24 cellular contexts compared by ENCODE assay signal in genomic region chr12:122948605-122949004, GRCh38.
"Had no signal": no experiment of that assay in that cellular context is flagged by ENCODE, and none has a peak within 500 bp of the region (broad histone marks: within the 10 kb centered on the region; RNA-seq: fewer than 3 reads in every experiment).

No MANE protein-coding gene starts in this region.

- H3K36me3 Mint-ChIP-seq: memory B cell had no signal

- ATAC-seq: body of pancreas, gastrocnemius medialis, left cardiac atrium, mucosa of descending colon, sciatic nerve had no signal

- H3K4me3 ChIP-seq: body of pancreas, esophagus muscularis mucosa, gastrocnemius medialis, mucosa of descending colon, smooth muscle cell, testis, uterus had no signal

- H3K27me3 ChIP-seq: body of pancreas, esophagus muscularis mucosa, gastrocnemius medialis, testis, uterus had no signal

- H3K9me3 Mint-ChIP-seq: activated CD4-positive, alpha-beta T cell treated with anti-CD3 and anti-CD28 coated beads, Interleukin-2, amount 10 ng/mL, durations not matched to agents 24 days and 14 days; activated naive CD4-positive, alpha-beta T cell treated with anti-CD3 and anti-CD28 coated beads, Interleukin-2, amount 50 U/mL, for 24 hours; dendritic cell treated with granulocyte-macrophage colony-stimulating factor and Interleukin-4, amounts not matched to agents 40 ng/mL and 50 ng/mL, for 4 days; memory B cell; neural crest cell had no signal

- FAIRE-seq: endothelial cell of umbilical vein, islet of Langerhans had no signal

- H3K9me3 ChIP-seq: body of pancreas, esophagus muscularis mucosa, gastrocnemius medialis, mucosa of descending colon, testis, uterus had no signal

- H3K4me2 ChIP-seq: smooth muscle cell had no signal

- H3K4me3 Mint-ChIP-seq: activated CD4-positive, alpha-beta T cell treated with anti-CD3 and anti-CD28 coated beads, Interleukin-2, amount 10 ng/mL, durations not matched to agents 24 days and 14 days; activated naive CD4-positive, alpha-beta T cell treated with anti-CD3 and anti-CD28 coated beads, Interleukin-2, amount 50 U/mL, for 24 hours; dendritic cell treated with granulocyte-macrophage colony-stimulating factor and Interleukin-4, amounts not matched to agents 40 ng/mL and 50 ng/mL, for 4 days; memory B cell; neural crest cell had no signal

- H3K27me3 Mint-ChIP-seq: activated naive CD4-positive, alpha-beta T cell treated with anti-CD3 and anti-CD28 coated beads, Interleukin-2, amount 50 U/mL, for 24 hours; memory B cell had no signal

- DNase-seq: activated CD4-positive, alpha-beta T cell treated with anti-CD3 and anti-CD28 coated beads, Interleukin-2, amount 10 ng/mL, durations not matched to agents 24 days and 14 days; activated gamma-delta T cell treated with Interleukin-2 at 50 U/mL for 16 hours; activated T-cell treated with anti-CD3 and anti-CD28 coated beads, Interleukin-2, amount 50 U/mL, for 1 hour; body of pancreas; effector memory CD4-positive, alpha-beta T cell; gastrocnemius medialis; hippocampal formation; left cardiac atrium; mucosa of descending colon; stimulated activated CD4-positive, alpha-beta T cell treated with anti-CD3 and anti-CD28 coated beads, Interleukin-15, amount 100 ng/mL, for 24 hours; stimulated activated naive CD4-positive, alpha-beta T cell; T-helper 2 cell; testis; trophoblast cell; uterus had no signal

- H3K36me3 ChIP-seq: gastrocnemius medialis, uterus had no signal

- H3K4me1 ChIP-seq: uterus had no signal

- H3K27ac Mint-ChIP-seq: activated CD4-positive, alpha-beta T cell treated with anti-CD3 and anti-CD28 coated beads, Interleukin-2, amount 10 ng/mL, durations not matched to agents 24 days and 14 days; activated naive CD4-positive, alpha-beta T cell treated with anti-CD3 and anti-CD28 coated beads, Interleukin-2, amount 50 U/mL, for 24 hours; dendritic cell treated with granulocyte-macrophage colony-stimulating factor and Interleukin-4, amounts not matched to agents 40 ng/mL and 50 ng/mL, for 4 days; memory B cell had no signal
